29 cellular contexts compared by ENCODE assay signal in the genomic region with DNA sequence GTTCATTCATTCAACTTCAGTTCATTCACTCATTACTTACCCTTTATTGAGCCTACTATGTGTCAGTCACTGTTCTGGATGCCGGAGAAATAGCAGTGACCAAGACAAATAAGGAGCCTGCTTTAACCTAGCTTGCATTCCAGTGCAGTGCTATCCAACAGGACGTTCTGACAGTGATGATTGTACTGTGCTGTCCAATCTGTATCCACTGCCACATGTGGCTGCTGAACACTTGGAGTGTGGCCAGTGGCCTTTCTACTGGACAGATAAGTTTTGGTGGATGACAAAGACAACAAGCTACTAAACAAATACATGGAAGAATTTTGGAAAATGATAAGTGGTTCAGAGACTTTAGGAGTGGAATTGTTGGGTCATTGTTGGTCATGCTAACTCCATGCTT.
"Had no signal": no experiment of that assay in that cellular context is flagged by ENCODE, and none has a peak within 500 bp of the region (broad histone marks: within the 10 kb centered on the region; RNA-seq: fewer than 3 reads in every experiment).

No MANE protein-coding gene starts in this region.

- H3K27me3 Mint-ChIP-seq: naive thymus-derived CD8-positive, alpha-beta T cell; stimulated activated memory B cell treated with anti-CD40 and anti-IgM and Interleukin-4, amounts not matched to agents 10 μg/mL and 1 μg/mL and 100 μg/mL, for 72 hours; stimulated activated naive CD8-positive, alpha-beta T cell treated with anti-CD3 and anti-CD28 coated beads, Interleukin-15, amount 100 ng/mL, for 72 hours had no signal

- H3K4me1 Mint-ChIP-seq: naive thymus-derived CD8-positive, alpha-beta T cell; nephron; neural crest cell; stimulated activated memory B cell treated with anti-CD40 and anti-IgM and Interleukin-4, amounts not matched to agents 10 μg/mL and 1 μg/mL and 100 μg/mL, for 72 hours; stimulated activated naive CD8-positive, alpha-beta T cell treated with anti-CD3 and anti-CD28 coated beads, Interleukin-15, amount 100 ng/mL, for 72 hours had no signal

- H3K4me3 ChIP-seq: left lung, lower lobe of right lung, pancreas, prostate gland, right lobe of liver, smooth muscle cell, transverse colon, upper lobe of left lung, vagina had no signal

- H3K36me3 Mint-ChIP-seq: naive thymus-derived CD8-positive, alpha-beta T cell had no signal

- ATAC-seq: left colon; left lung; lower lobe of right lung; naive thymus-derived CD8-positive, alpha-beta T cell; pancreas; right lobe of liver; stimulated activated memory B cell treated with anti-CD40 and anti-IgM and Interleukin-4, amounts not matched to agents 10 μg/mL and 1 μg/mL and 100 μg/mL, for 72 hours; stimulated activated naive CD8-positive, alpha-beta T cell treated with anti-CD3 and anti-CD28 coated beads, Interleukin-15, amount 100 ng/mL, for 72 hours had no signal

- H3K36me3 ChIP-seq: left lung, lower lobe of right lung, neutrophil, pancreas, prostate gland, right lobe of liver, transverse colon, upper lobe of left lung, vagina had no signal

- H3K27me3 ChIP-seq: left lung, neutrophil, pancreas, right lobe of liver, transverse colon, upper lobe of left lung, vagina had no signal

- DNase-seq: hippocampal formation; kidney glomerular epithelial cell; left colon; left lung; lower lobe of right lung; mammary epithelial cell; mesenchymal stem cell; naive thymus-derived CD8-positive, alpha-beta T cell; occipital lobe; pancreas; posterior cingulate gyrus; retina; right lobe of liver; stimulated activated CD4-positive, alpha-beta T cell treated with anti-CD3 and anti-CD28 coated beads, Interleukin-1b, Interleukin-23, amount 100 ng/mL, for 48 hours; stimulated activated CD4-positive, alpha-beta T cell treated with anti-CD3 and anti-CD28 coated beads, Interleukin-2, amount 100 ng/mL, for 48 hours; stimulated activated CD4-positive, alpha-beta T cell treated with anti-CD3 and anti-CD28 coated beads, Interleukin-4, amount 100 ng/mL, for 4 hours; stimulated activated CD8-positive, alpha-beta memory T cell treated with anti-CD3 and anti-CD28 coated beads, Interleukin-4, amount 100 ng/mL, for 48 hours; stimulated activated naive CD4-positive, alpha-beta T cell treated with Interleukin-2 at 50 U/mL for 16 hours; stimulated activated naive CD8-positive, alpha-beta T cell treated with anti-CD3 and anti-CD28 coated beads, Interleukin-15, amount 100 ng/mL, for 72 hours; substantia nigra; transverse colon; upper lobe of left lung had no signal

- H3K27ac Mint-ChIP-seq: nephron; stimulated activated memory B cell treated with anti-CD40 and anti-IgM and Interleukin-4, amounts not matched to agents 10 μg/mL and 1 μg/mL and 100 μg/mL, for 72 hours; stimulated activated naive CD8-positive, alpha-beta T cell treated with anti-CD3 and anti-CD28 coated beads, Interleukin-15, amount 100 ng/mL, for 72 hours had no signal

- H3K9me3 Mint-ChIP-seq: naive thymus-derived CD8-positive, alpha-beta T cell; nephron; neural crest cell; stimulated activated memory B cell treated with anti-CD40 and anti-IgM and Interleukin-4, amounts not matched to agents 10 μg/mL and 1 μg/mL and 100 μg/mL, for 72 hours; stimulated activated naive CD8-positive, alpha-beta T cell treated with anti-CD3 and anti-CD28 coated beads, Interleukin-15, amount 100 ng/mL, for 72 hours had no signal

- H3K9me3 ChIP-seq: left lung, lower lobe of right lung, neutrophil, pancreas, prostate gland, right lobe of liver, transverse colon, upper lobe of left lung, vagina had no signal

- H3K27ac ChIP-seq: left lung, lower lobe of right lung, neutrophil, pancreas, prostate gland, right lobe of liver, transverse colon, upper lobe of left lung, vagina had no signal

- H3K4me1 ChIP-seq: left lung, lower lobe of right lung, pancreas, prostate gland, transverse colon, upper lobe of left lung, vagina had no signal

- H3K4me3 Mint-ChIP-seq: naive thymus-derived CD8-positive, alpha-beta T cell; nephron; neural crest cell; stimulated activated memory B cell treated with anti-CD40 and anti-IgM and Interleukin-4, amounts not matched to agents 10 μg/mL and 1 μg/mL and 100 μg/mL, for 72 hours; stimulated activated naive CD8-positive, alpha-beta T cell treated with anti-CD3 and anti-CD28 coated beads, Interleukin-15, amount 100 ng/mL, for 72 hours had no signal
